14 cellular contexts compared by ENCODE assay signal in genomic region chr2:26652361-26653041, GRCh38. TPM values are rescaled to one million over a fixed set of nuclear protein-coding genes. Genes with fewer than 3 reads are reported as not detected.
DNase-seq lines count a peak whose midpoint lies in the region; ATAC-seq and TF ChIP-seq lines count a peak whose summit lies in the region.
"Had no signal": no experiment of that assay in that cellular context is flagged by ENCODE, and none has a peak within 500 bp of the region (broad histone marks: within the 10 kb centered on the region; RNA-seq: fewer than 3 reads in every experiment).

No MANE protein-coding gene starts in this region.

- H3K56ac ChIP-seq in mesendoderm (ENCODE audit: low read length) = no peak overlapping the region

- H3K4ac ChIP-seq in mesendoderm (ENCODE audit: low read depth, low read length) = no peak overlapping the region

- DNase-seq in AG09319 (ENCODE audit: extremely low read depth, low read depth) (peak; percentile 63), SJCRH30 (peak in 1 of 2 experiments; percentile 18), fibroblast of the aortic adventitia (ENCODE audit: low read depth) (peak; percentile 53), renal cortical epithelial cell (ENCODE audit: low read depth) (peak; percentile 69), mesendoderm (no peak), GOT3 (lab: John Stamatoyannopoulos, UW) (no peak)
- no peak for DNase-seq in activated CD4-positive, alpha-beta T cell treated with anti-CD3 and anti-CD28 coated beads for 36 hours
- DNase-seq: glutamatergic neuron, NCI-H1092 treated with DMSO at 0.1 percent for 48 hours had no signal

- H2BK5ac ChIP-seq in mesendoderm (ENCODE audit: low read length) = no peak overlapping the region

- CTCF ChIA-PET in activated CD4-positive, alpha-beta T cell treated with anti-CD3 and anti-CD28 coated beads for 36 hours (lab: Charles Lee) = no interaction called here

- no peak overlapping the region for H4K8ac ChIP-seq in mesendoderm (ENCODE audit: low read depth, low read length)

- no peaks in the 10 kb centered on the region for H3K4me1 Mint-ChIP-seq in activated CD4-positive, alpha-beta T cell treated with anti-CD3 and anti-CD28 coated beads for 36 hours

- H3K23ac ChIP-seq in mesendoderm (ENCODE audit: low read length) = no peak overlapping the region

- H3K27ac ChIP-seq in SJCRH30 (no peak overlapping the region), mesendoderm (ENCODE audit: low read depth, low read length) (no peak overlapping the region)

- no peaks in the 10 kb centered on the region for H3K9me3 ChIP-seq in SJCRH30 (replicated peaks)

- H3K79me2 ChIP-seq in mesendoderm (ENCODE audit: control insufficient read depth, insufficient read depth, low read length) = no peaks in the 10 kb centered on the region

- no peaks in the 10 kb centered on the region for H3K79me1 ChIP-seq in mesendoderm (ENCODE audit: low read length)

- H3K4me1 ChIP-seq in SJCRH30 (no peaks in the 10 kb centered on the region), mesendoderm (ENCODE audit: control insufficient read depth, low read depth, low read length) (peaks cover 2% of the 10 kb centered on the region)

- ATAC-seq in GM21619 (IDR thresholded peaks at IDR 0.05; ENCODE audit: unreplicated experiment) = no peak
- ATAC-seq in activated CD4-positive, alpha-beta T cell treated with anti-CD3 and anti-CD28 coated beads for 36 hours = no peak
- ATAC-seq: CD8-positive, alpha-beta T cell; HCT116 had no signal

- no peak overlapping the region for H4K5ac ChIP-seq in mesendoderm (ENCODE audit: low read length)

- intact Hi-C loops in activated CD4-positive, alpha-beta T cell treated with anti-CD3 and anti-CD28 coated beads for 36 hours (cut with DNase I, micrococcal nuclease) = no loop called here

- no peak overlapping the region for H3K18ac ChIP-seq in mesendoderm (ENCODE audit: low read length)

- H3K27me3 ChIP-seq in SJCRH30 (peaks cover 25% of the 10 kb centered on the region), mesendoderm (ENCODE audit: insufficient read depth, low read length, poor library complexity) (no peaks in the 10 kb centered on the region)

- H3K9me3 Mint-ChIP-seq in activated CD4-positive, alpha-beta T cell treated with anti-CD3 and anti-CD28 coated beads for 36 hours (ENCODE audit: low read depth) = no peaks in the 10 kb centered on the region
- H3K9me3 Mint-ChIP-seq: CD8-positive, alpha-beta T cell had no signal

- POLR2A ChIA-PET in activated CD4-positive, alpha-beta T cell treated with anti-CD3 and anti-CD28 coated beads for 36 hours (lab: Charles Lee) = no interaction called here

- H2BK120ac ChIP-seq in mesendoderm (ENCODE audit: low read depth, low read length) = no peak overlapping the region

- H2BK15ac ChIP-seq in mesendoderm (replicated peaks; ENCODE audit: low read depth) = no peak overlapping the region

- TF ChIP-seq CTCF in AG09319 (IDR thresholded peaks at IDR 0.05; ENCODE audit: low read depth, low read length) (no peak), fibroblast of the aortic adventitia (IDR thresholded peaks at IDR 0.05; ENCODE audit: insufficient read depth, low read length) (no peak)

- no CpG with 5 or more reads among the region's 12 CpGs for WGBS in mesendoderm (ENCODE audit: extremely low coverage, insufficient coverage, low lambda C conversion rate)

- H3K4me3 ChIP-seq in SJCRH30 (peak overlapping the region; percentile 12; the same call in 1 of the 2 replicates), fibroblast of the aortic adventitia (ENCODE audit: low read depth, low read length) (no peak overlapping the region), mesendoderm (ENCODE audit: low read length) (no peak overlapping the region)

- H3K4me3 Mint-ChIP-seq in activated CD4-positive, alpha-beta T cell treated with anti-CD3 and anti-CD28 coated beads for 36 hours = no peak overlapping the region
- H3K4me3 Mint-ChIP-seq: CD8-positive, alpha-beta T cell had no signal

- no peak overlapping the region for H2AK5ac ChIP-seq in mesendoderm (ENCODE audit: low read length)

- peaks cover 5% of the 10 kb centered on the region for H3K27me3 Mint-ChIP-seq in activated CD4-positive, alpha-beta T cell treated with anti-CD3 and anti-CD28 coated beads for 36 hours

- H3K4me2 ChIP-seq in mesendoderm (ENCODE audit: low read length) = no peak overlapping the region

- H3K27ac Mint-ChIP-seq in activated CD4-positive, alpha-beta T cell treated with anti-CD3 and anti-CD28 coated beads for 36 hours = no peak overlapping the region
- H3K27ac Mint-ChIP-seq: CD8-positive, alpha-beta T cell had no signal

- H3K9ac ChIP-seq in mesendoderm (ENCODE audit: low read length) = no peak overlapping the region

- no peaks in the 10 kb centered on the region for H3K36me3 Mint-ChIP-seq in activated CD4-positive, alpha-beta T cell treated with anti-CD3 and anti-CD28 coated beads for 36 hours (ENCODE audit: low read depth)
- H3K36me3 Mint-ChIP-seq: CD8-positive, alpha-beta T cell had no signal

- H3K36me3 ChIP-seq in SJCRH30 (no peaks in the 10 kb centered on the region), mesendoderm (ENCODE audit: control insufficient read depth, insufficient read depth, low read length) (no peaks in the 10 kb centered on the region)

RNA-seq across cellular contexts. Expression of gene CIB4, which starts 11.3 kb away (rescaled TPM):
- not detected in 2 replicates for total RNA-seq in SJCRH30 (2014; rRNA removed; shearing (Covaris generic))
- total RNA-seq in fibroblast of the aortic adventitia (ENCODE audit: low replicate concordance) (not detected in 2 replicates), renal cortical epithelial cell (not detected in 2 replicates)
- polyA plus RNA-seq in mesendoderm (2013, experiment 1 of 2) = 0.11 TPM
- 0.11 TPM for polyA plus RNA-seq in mesendoderm (2013, experiment 2 of 2)
- total RNA-seq in activated CD4-positive, alpha-beta T cell treated with anti-CD3 and anti-CD28 coated beads for 36 hours = not detected
- total RNA-seq: bronchial epithelial cell; CD8-positive, alpha-beta T cell; lung microvascular endothelial cell had no signal

RNA-seq across cellular contexts. Expression of gene KCNK3, which starts 40.0 kb away (rescaled TPM):
- 0.02 and 0.08 TPM in 2 replicates for total RNA-seq in SJCRH30 (2014; rRNA removed; shearing (Covaris generic))
- total RNA-seq in fibroblast of the aortic adventitia (ENCODE audit: low replicate concordance) = 2.3 TPM in 1 of 2 replicates, not detected in the other
- total RNA-seq in renal cortical epithelial cell = 9.6 and 13.7 TPM in 2 replicates
- polyA plus RNA-seq in mesendoderm (2013, experiment 1 of 2) = 0.51 TPM
- polyA plus RNA-seq in mesendoderm (2013, experiment 2 of 2) = 0.38 TPM
- not detected for total RNA-seq in activated CD4-positive, alpha-beta T cell treated with anti-CD3 and anti-CD28 coated beads for 36 hours
- total RNA-seq: bronchial epithelial cell; CD8-positive, alpha-beta T cell; lung microvascular endothelial cell had no signal

Comparison
In these comparisons a context has a peak if more than half of its experiments do, and no peak if none do; other contexts are left out.
1. DNase-seq: peak in AG09319 (single experiment), fibroblast of the aortic adventitia (single experiment) and renal cortical epithelial cell (single experiment); none in mesendoderm (single experiment), GOT3 (single experiment) and activated CD4-positive, alpha-beta T cell treated with anti-CD3 and anti-CD28 coated beads for 36 hours (single experiment).